Comparison of ENCODE assay signal across 1 cellular context in genomic region chr9:74773886-74774479, GRCh38.
A peak's percentile ranks its signal among the peaks of the same experiment; 100 is the strongest.
TF ChIP-seq lines count a peak whose summit lies in the region.

No MANE protein-coding gene starts in this region.

TF ChIP-seq in HepG2, 621 proteins besides CTCF, POLR2A, EP300 and RAD21 (continued from another document):
- TF ChIP-seq ARID5B (CRISPR knock-in tag; IDR thresholded peaks at IDR 0.05) (peak; percentile 35; the same call in 1 of the 2 replicates), GATAD2A (CRISPR knock-in tag; IDR thresholded peaks at IDR 0.05) (peak; percentile 51)
TF ChIP-seq in HepG2: peak in this region for 7.
